In genomic region chr7:44985900-44986217, GRCh38 we compare ENCODE assay signal across 8 cellular contexts. TPM values are rescaled to one million over a fixed set of nuclear protein-coding genes. Genes with fewer than 3 reads are reported as not detected.
A peak's percentile ranks its signal among the peaks of the same experiment; 100 is the strongest.
DNase-seq lines count a peak whose midpoint lies in the region; ATAC-seq and TF ChIP-seq lines count a peak whose summit lies in the region.

No MANE protein-coding gene starts in this region.

- peaks cover 50% of the 10 kb centered on the region for H3K36me3 Mint-ChIP-seq in activated B cell treated with CpG ODN at 0.5 μM for 24 hours (ENCODE audit: low read depth)

- H3K9ac ChIP-seq in skeletal muscle tissue (ENCODE audit: low read depth in 1 of 3, low read length in 3 of 3): peak overlapping the region; percentile 91 to 97 (median 96)

- peak overlapping the region; percentile 98 for H3K27ac Mint-ChIP-seq in activated B cell treated with CpG ODN at 0.5 μM for 24 hours

- intact Hi-C loops in activated B cell treated with CpG ODN at 0.5 μM for 24 hours (cut with micrococcal nuclease): loop anchor here (1.0 to 2.0 kb wide), 7 partner anchors 9 to 1059 kb away; partner anchors contain the start of genes H2AZ2, PPIA and UBE2D4
- intact Hi-C loops in left ventricle myocardium inferior (cut with micrococcal nuclease): no loop called here

- H3K4me3 Mint-ChIP-seq in activated B cell treated with CpG ODN at 0.5 μM for 24 hours: peak overlapping the region; percentile 98

- peak overlapping the region; percentile 95 for H3K4me3 ChIP-seq in H7 (ENCODE audit: insufficient read depth, low read depth, low read length)
- peak overlapping the region; percentile 73 for H3K4me3 ChIP-seq in left ventricle myocardium inferior
- H3K4me3 ChIP-seq in skeletal muscle tissue (ENCODE audit: low read length in 3 of 3): peak overlapping the region; percentile 85 to 96 (median 88)

- H3K9me3 Mint-ChIP-seq in activated B cell treated with CpG ODN at 0.5 μM for 24 hours: no peaks in the 10 kb centered on the region

- no peak for ATAC-seq in activated B cell treated with CpG ODN at 0.5 μM for 24 hours (ENCODE audit: low read depth)
- no peak for ATAC-seq in HG02571 (IDR thresholded peaks at IDR 0.05; ENCODE audit: unreplicated experiment)
- no peak for ATAC-seq in GM18498 (IDR thresholded peaks at IDR 0.05; ENCODE audit: unreplicated experiment)

- H3K9me3 ChIP-seq in left ventricle myocardium inferior (replicated peaks) (no peaks in the 10 kb centered on the region), skeletal muscle tissue (ENCODE audit: control insufficient read depth in 3 of 3, low read length in 3 of 3) (no peaks in the 10 kb centered on the region)

- H3K27ac ChIP-seq in left ventricle myocardium inferior (replicated peaks): peak overlapping the region; percentile 97
- peak overlapping the region; percentile 98 for H3K27ac ChIP-seq in skeletal muscle tissue (ENCODE audit: low read depth, low read length)

- TF ChIP-seq CTCF in activated B cell treated with CpG ODN at 0.5 μM for 24 hours (IDR thresholded peaks at IDR 0.05): no peak
- TF ChIP-seq CTCF in left ventricle myocardium inferior (IDR thresholded peaks at IDR 0.05; ENCODE audit: borderline replicate concordance): no peak

- no peaks in the 10 kb centered on the region for H3K27me3 ChIP-seq in H7 (ENCODE audit: control insufficient read depth, insufficient read depth, low read length)
- no peaks in the 10 kb centered on the region for H3K27me3 ChIP-seq in left ventricle myocardium inferior (ENCODE audit: low read depth)
- H3K27me3 ChIP-seq in skeletal muscle tissue (ENCODE audit: control insufficient read depth in 3 of 3, insufficient read depth in 3 of 3, low read length in 3 of 3): no peaks in the 10 kb centered on the region

- H3K36me3 ChIP-seq in H7 (replicated peaks; ENCODE audit: control insufficient read depth, insufficient read depth, low read length) (peaks cover 36% of the 10 kb centered on the region), left ventricle myocardium inferior (peaks cover 31% of the 10 kb centered on the region), skeletal muscle tissue (ENCODE audit: control insufficient read depth in 3 of 3, insufficient read depth in 3 of 3, low read length in 3 of 3) (peaks cover 32 to 40% (median 36%) of the 10 kb centered on the region in 3 donors)

- DNase-seq in H7 (no peak), activated B cell treated with CpG ODN at 0.5 μM for 24 hours (no peak), left ventricle myocardium inferior (no peak), NCI-H345 (lab: John Stamatoyannopoulos, UW) (no peak), GDM1 (lab: John Stamatoyannopoulos, UW) (no peak)

- POLR2A ChIA-PET in activated B cell treated with CpG ODN at 0.5 μM for 24 hours (lab: Charles Lee): interaction anchor here (0.6 to 13.0 kb wide), 12 partner anchors 10 to 379 kb away, joined by 3 to 325 read pairs (median 4); partner anchors contain the start of genes CCM2, OGDH, TBRG4 and ZMIZ2

- CTCF ChIA-PET in activated B cell treated with CpG ODN at 0.5 μM for 24 hours (lab: Charles Lee): interaction anchor here (1.3 kb wide), 1 partner anchor 150 kb away, joined by 3 read pairs; no protein-coding TSS in a partner anchor

- H3K4me1 ChIP-seq in left ventricle myocardium inferior (peaks cover 39% of the 10 kb centered on the region), skeletal muscle tissue (ENCODE audit: control insufficient read depth in 3 of 3, insufficient read depth in 3 of 3, low read length in 3 of 3) (peaks cover 20 to 47% (median 22%) of the 10 kb centered on the region in 3 donors)

- peaks cover 63% of the 10 kb centered on the region for H3K4me1 Mint-ChIP-seq in activated B cell treated with CpG ODN at 0.5 μM for 24 hours

- no peaks in the 10 kb centered on the region for H3K27me3 Mint-ChIP-seq in activated B cell treated with CpG ODN at 0.5 μM for 24 hours

RNA-seq across cellular contexts. Expression of gene MYO1G, which starts 7.0 kb away (rescaled TPM):
- total RNA-seq in H7 (2014; rRNA removed; shearing (Covaris generic)): not detected in 2 replicates
- total RNA-seq in activated B cell treated with CpG ODN at 0.5 μM for 24 hours: 143 and 154 TPM in 2 replicates
- 0.77 TPM for total RNA-seq in left ventricle myocardium inferior
- total RNA-seq in skeletal muscle tissue: 1.6 TPM

RNA-seq across cellular contexts. Expression of gene CCM2, which starts 14.1 kb away (rescaled TPM):
- total RNA-seq in H7 (2014; rRNA removed; shearing (Covaris generic)): 42.4 and 43.9 TPM in 2 replicates
- total RNA-seq in activated B cell treated with CpG ODN at 0.5 μM for 24 hours (83.8 and 89.0 TPM in 2 replicates), left ventricle myocardium inferior (24.5 TPM), skeletal muscle tissue (28.7 TPM)

Comparison
In these comparisons a context has a peak if more than half of its experiments do, and no peak if none do; other contexts are left out.
1. RNA of gene MYO1G, which starts 7.0 kb away (total RNA-seq): 143 to 154 TPM in activated B cell treated with CpG ODN at 0.5 μM for 24 hours; 1.6 TPM in skeletal muscle tissue (single experiment), 0.77 TPM in left ventricle myocardium inferior (single experiment) and not detected in H7; every median in the first group is over 10 times any median in the second.
2. Peak in every context shown above with its lines, with median percentiles within 50 percentile points of each other: H3K4me3 ChIP-seq.